8 cellular contexts compared by ENCODE assay signal in genomic region chr10:114874827-114875541, GRCh38. TPM values are rescaled to one million over a fixed set of nuclear protein-coding genes. Genes with fewer than 3 reads are reported as not detected.
DNase-seq lines count a peak whose midpoint lies in the region; ATAC-seq, FAIRE-seq and TF ChIP-seq lines count a peak whose summit lies in the region.

No MANE protein-coding gene starts in this region.

- no peak overlapping the region for H2AK5ac ChIP-seq in mesendoderm (ENCODE audit: low read length)

- H3K36me3 ChIP-seq in mesendoderm (ENCODE audit: control insufficient read depth, insufficient read depth, low read length): no peaks in the 10 kb centered on the region

- no peak overlapping the region for H3K27ac ChIP-seq in mesendoderm (ENCODE audit: low read depth, low read length)

- H3K4me1 ChIP-seq in mesendoderm (ENCODE audit: control insufficient read depth, low read depth, low read length): peaks cover 1% of the 10 kb centered on the region

- no peak overlapping the region for H3K4me2 ChIP-seq in mesendoderm (ENCODE audit: low read length)

- H2BK5ac ChIP-seq in mesendoderm (ENCODE audit: low read length): no peak overlapping the region

- no peak overlapping the region for H2BK15ac ChIP-seq in mesendoderm (replicated peaks; ENCODE audit: low read depth)

- DNase-seq in NCI-H82 (lab: John Stamatoyannopoulos, UW) (peak; percentile 27), NCI-H82 treated with DMSO at 0.1 percent for 48 hours (lab: John Stamatoyannopoulos, UW; ENCODE audit: unreplicated experiment) (no peak), HFF-Myc (ENCODE audit: extremely low read depth, low read depth) (no peak), amniotic epithelial cell (ENCODE audit: low read depth) (peak; percentile 77), mesendoderm (peak; percentile 93), D721Med (ENCODE audit: insufficient read length, low spot score) (no peak)
- DNase-seq in activated CD4-positive, CD25-positive, alpha-beta regulatory T cell treated with anti-CD3 and anti-CD28 coated beads, Interleukin-2, amount 50 U/mL, for 72 hours: no peak

- H3K27me3 ChIP-seq in mesendoderm (ENCODE audit: insufficient read depth, low read length, poor library complexity): no peaks in the 10 kb centered on the region

- H4K5ac ChIP-seq in mesendoderm (ENCODE audit: low read length): peak overlapping the region; percentile 47

- no peak for ATAC-seq in HG03439 (IDR thresholded peaks at IDR 0.05; ENCODE audit: unreplicated experiment)

- WGBS in mesendoderm (ENCODE audit: extremely low coverage, insufficient coverage, low lambda C conversion rate): no CpG with 5 or more reads among the region's 19 CpGs

- no peak overlapping the region for H2BK120ac ChIP-seq in mesendoderm (ENCODE audit: low read depth, low read length)

- H3K18ac ChIP-seq in mesendoderm (ENCODE audit: low read length): peak overlapping the region; percentile 76

- H3K4me3 ChIP-seq in HFF-Myc (replicated peaks; ENCODE audit: low read depth, low read length) (no peak overlapping the region), mesendoderm (ENCODE audit: low read length) (no peak overlapping the region)

- H4K8ac ChIP-seq in mesendoderm (ENCODE audit: low read depth, low read length): no peak overlapping the region

- no peak overlapping the region for H3K23ac ChIP-seq in mesendoderm (ENCODE audit: low read length)

- no peak for FAIRE-seq in D721Med (lab: Jason Lieb, UNC)

- H3K56ac ChIP-seq in mesendoderm (ENCODE audit: low read length): peak overlapping the region; percentile 76

- no peaks in the 10 kb centered on the region for H3K79me1 ChIP-seq in mesendoderm (ENCODE audit: low read length)

- H3K9ac ChIP-seq in mesendoderm (ENCODE audit: low read length): no peak overlapping the region

- TF ChIP-seq CTCF in HFF-Myc (IDR thresholded peaks at IDR 0.05; ENCODE audit: low read depth, low read length, missing control alignments): peak; percentile 21
- no peak for TF ChIP-seq CTCF in D721Med (IDR thresholded peaks at IDR 0.05; ENCODE audit: insufficient read depth, missing control alignments)

- no peaks in the 10 kb centered on the region for H3K79me2 ChIP-seq in mesendoderm (ENCODE audit: control insufficient read depth, insufficient read depth, low read length)

- peak overlapping the region; percentile 25 for H3K4ac ChIP-seq in mesendoderm (ENCODE audit: low read depth, low read length)

RNA-seq across cellular contexts. Expression of gene FHIP2A, which starts 53.4 kb away (rescaled TPM):
- polyA plus RNA-seq in mesendoderm (2013, experiment 1 of 2): 6.5 TPM
- 5.9 TPM for polyA plus RNA-seq in mesendoderm (2013, experiment 2 of 2)

Comparison
In these comparisons a context has a peak if more than half of its experiments do, and no peak if none do; other contexts are left out.
1. DNase-seq: peak in NCI-H82 (single experiment), amniotic epithelial cell (single experiment) and mesendoderm (single experiment); none in NCI-H82 treated with DMSO at 0.1 percent for 48 hours (single experiment), HFF-Myc (single experiment), D721Med (single experiment) and activated CD4-positive, CD25-positive, alpha-beta regulatory T cell treated with anti-CD3 and anti-CD28 coated beads, Interleukin-2, amount 50 U/mL, for 72 hours (single experiment).